Comparison of ENCODE assay signal across 1 cellular context in genomic region chr6:142377112-142377848, GRCh38.
TF ChIP-seq lines count a peak whose summit lies in the region.

No MANE protein-coding gene starts in this region.

TF ChIP-seq in HepG2, 621 proteins besides CTCF, POLR2A, EP300 and RAD21 (continued from another document and continues in another):
- TF ChIP-seq SP1 (IDR thresholded peaks at IDR 0.05) (no peak), SP1 (CRISPR knock-in tag; IDR thresholded peaks at IDR 0.05) (0 out of 2 replicates have a peak, but pooled peaks have one; percentile 21), FOXA1 (IDR thresholded peaks at IDR 0.05) (no peak), FOXA1 (CRISPR knock-in tag; IDR thresholded peaks at IDR 0.05) (0 out of 2 replicates have a peak, but pooled peaks have one; percentile 16), PAX8 (CRISPR knock-in tag; IDR thresholded peaks at IDR 0.05; ENCODE audit: borderline replicate concordance) (no peak), SAFB2 (CRISPR knock-in tag; IDR thresholded peaks at IDR 0.05; ENCODE audit: borderline replicate concordance, low read depth) (no peak), IRF1 (CRISPR knock-in tag; IDR thresholded peaks at IDR 0.05; ENCODE audit: low read depth) (no peak), NFIB (CRISPR knock-in tag; IDR thresholded peaks at IDR 0.05; ENCODE audit: borderline replicate concordance) (no peak), NR2F1 (CRISPR knock-in tag; IDR thresholded peaks at IDR 0.05) (no peak), KDM6A (CRISPR knock-in tag; IDR thresholded peaks at IDR 0.05; ENCODE audit: low read depth) (0 out of 2 replicates have a peak, but pooled peaks have one; percentile 3), ZNF530 (CRISPR knock-in tag; IDR thresholded peaks at IDR 0.05; ENCODE audit: low read depth) (no peak), ZKSCAN1 (IDR thresholded peaks at IDR 0.05; ENCODE audit: low read length) (no peak), HMG20B (CRISPR knock-in tag; conservative IDR thresholded peaks at IDR 0.05) (0 out of 2 replicates have a peak, but pooled peaks have one; percentile 22), ZNF766 (CRISPR knock-in tag; IDR thresholded peaks at IDR 0.05; ENCODE audit: borderline replicate concordance) (no peak), ZNF607 (CRISPR knock-in tag; IDR thresholded peaks at IDR 0.05; ENCODE audit: borderline replicate concordance) (no peak), ZNF687 (CRISPR knock-in tag; IDR thresholded peaks at IDR 0.05) (peak; percentile 84), ZNF10 (CRISPR knock-in tag; IDR thresholded peaks at IDR 0.05; ENCODE audit: borderline replicate concordance, low read depth) (no peak), BRF2 (CRISPR knock-in tag; IDR thresholded peaks at IDR 0.05) (no peak), NFYB (CRISPR knock-in tag; IDR thresholded peaks at IDR 0.05) (no peak), ZNF232 (CRISPR knock-in tag; IDR thresholded peaks at IDR 0.05; ENCODE audit: borderline replicate concordance) (no peak), SMAD9 (CRISPR knock-in tag; IDR thresholded peaks at IDR 0.05) (no peak), ZNF280D (CRISPR knock-in tag; IDR thresholded peaks at IDR 0.05) (no peak), NFKB2 (CRISPR knock-in tag; IDR thresholded peaks at IDR 0.05; ENCODE audit: borderline replicate concordance) (peak; percentile 33; the same call in 1 of the 2 replicates), ZNF414 (CRISPR knock-in tag; IDR thresholded peaks at IDR 0.05) (no peak), SAP130 (CRISPR knock-in tag; IDR thresholded peaks at IDR 0.05; ENCODE audit: low read depth) (peak; percentile 51), ZSCAN12 (CRISPR knock-in tag; IDR thresholded peaks at IDR 0.05) (no peak), AGO2 (optimal IDR thresholded peaks at IDR 0.05; ENCODE audit: low read depth, low read length) (peak; percentile 14), ZNF577 (CRISPR knock-in tag; IDR thresholded peaks at IDR 0.05; ENCODE audit: borderline replicate concordance, low read depth) (no peak), PHF5A (CRISPR knock-in tag; IDR thresholded peaks at IDR 0.05; ENCODE audit: low read depth, unreplicated experiment) (no peak), MTF2 (CRISPR knock-in tag; IDR thresholded peaks at IDR 0.05; ENCODE audit: borderline replicate concordance) (no peak), JARID2 (CRISPR knock-in tag; IDR thresholded peaks at IDR 0.05; ENCODE audit: insufficient replicate concordance) (no peak), ZNF503 (CRISPR knock-in tag; IDR thresholded peaks at IDR 0.05) (0 out of 2 replicates have a peak, but pooled peaks have one; percentile 25), ZFAT (CRISPR knock-in tag; conservative IDR thresholded peaks at IDR 0.05) (no peak), HNF4A (CRISPR knock-in tag; IDR thresholded peaks at IDR 0.05) (no peak), PLRG1 (conservative IDR thresholded peaks at IDR 0.05) (no peak), MXD1 (CRISPR knock-in tag; IDR thresholded peaks at IDR 0.05) (no peak), ZNF274 (CRISPR knock-in tag; IDR thresholded peaks at IDR 0.05) (no peak), CHD4 (IDR thresholded peaks at IDR 0.05; ENCODE audit: borderline replicate concordance, low read length) (no peak), ZNF546 (CRISPR knock-in tag; conservative IDR thresholded peaks at IDR 0.05) (no peak), PTBP1 (IDR thresholded peaks at IDR 0.05; ENCODE audit: low read depth, low read length, poor library complexity, severe bottlenecking) (no peak), ZUFSP (CRISPR knock-in tag; IDR thresholded peaks at IDR 0.05; ENCODE audit: borderline replicate concordance) (no peak), ISL2 (CRISPR knock-in tag; IDR thresholded peaks at IDR 0.05) (peak; percentile 31; the same call in 1 of the 2 replicates), SRSF1 (optimal IDR thresholded peaks at IDR 0.05; ENCODE audit: low read depth, low read length) (no peak), FOSL2 (CRISPR knock-in tag; IDR thresholded peaks at IDR 0.05) (peak; percentile 45; the same call in 1 of the 2 replicates), ISX (CRISPR knock-in tag; conservative IDR thresholded peaks at IDR 0.05) (no peak), TFE3 (CRISPR knock-in tag; IDR thresholded peaks at IDR 0.05) (no peak), TEF (CRISPR knock-in tag; IDR thresholded peaks at IDR 0.05) (no peak), CREM (IDR thresholded peaks at IDR 0.05) (peak; percentile 46; the same call in 1 of the 2 replicates), CREM (CRISPR knock-in tag; IDR thresholded peaks at IDR 0.05) (no peak), ZBTB2 (CRISPR knock-in tag; IDR thresholded peaks at IDR 0.05; ENCODE audit: low read depth) (no peak)
